ENCODE assay signal across 7 cellular contexts in the genomic region with DNA sequence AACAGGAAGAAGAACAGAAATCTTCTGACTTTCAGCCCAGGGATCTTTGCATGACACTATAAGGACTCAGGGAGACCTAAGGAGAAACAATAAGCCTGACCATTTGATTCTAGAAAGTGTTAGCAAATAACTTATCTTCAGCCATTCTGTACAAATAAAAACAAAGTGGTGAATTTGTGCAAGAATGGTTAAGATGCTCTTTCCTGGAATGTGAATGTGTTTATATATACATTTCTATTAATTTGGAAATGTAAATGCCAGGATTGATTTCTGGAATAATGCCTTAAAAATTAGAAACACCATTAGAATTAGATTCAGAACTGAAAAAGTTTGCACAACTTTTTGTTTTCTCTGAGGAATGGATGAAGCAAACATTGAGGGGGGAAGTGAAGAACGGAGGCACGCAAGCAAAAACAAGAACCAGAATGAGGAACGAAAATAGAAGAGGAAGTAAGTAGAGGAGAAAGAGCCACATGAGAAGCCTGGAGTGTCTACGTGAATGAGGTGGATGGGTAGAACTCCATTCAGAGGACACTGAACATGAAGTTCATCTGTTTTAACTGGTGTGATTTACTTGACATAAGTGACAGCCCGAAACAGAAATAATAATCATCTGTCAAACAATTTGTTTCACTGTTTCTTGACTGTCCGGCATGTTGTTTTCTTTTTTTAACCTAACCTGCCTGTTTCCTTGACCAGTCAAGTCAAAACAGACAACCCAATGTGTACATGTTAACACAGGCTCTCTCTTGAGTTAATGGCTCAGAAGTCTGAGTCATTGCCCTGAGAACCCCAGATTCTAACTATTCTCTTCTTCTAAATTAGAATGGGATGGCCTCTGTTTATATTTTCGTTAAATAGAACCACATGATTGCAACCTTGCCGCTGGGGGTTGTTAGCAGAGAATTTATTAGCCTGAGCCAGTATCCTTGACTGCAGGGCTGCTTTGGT.
DNase-seq lines count a peak whose midpoint lies in the region; ATAC-seq and TF ChIP-seq lines count a peak whose summit lies in the region.

No MANE protein-coding gene starts in this region.

- H3K4me3 Mint-ChIP-seq in T-helper 17 cell = no peak overlapping the region
- no peak overlapping the region for H3K4me3 Mint-ChIP-seq in activated CD8-positive, alpha-beta T cell treated with anti-CD3 and anti-CD28 coated beads, Interleukin-2, amount 10 ng/mL, durations not matched to agents 7 days and 5 days
- no peak overlapping the region for H3K4me3 Mint-ChIP-seq in WTC11

- no peaks in the 10 kb centered on the region for H3K36me3 Mint-ChIP-seq in T-helper 17 cell (ENCODE audit: low read depth)
- H3K36me3 Mint-ChIP-seq in activated CD8-positive, alpha-beta T cell treated with anti-CD3 and anti-CD28 coated beads, Interleukin-2, amount 10 ng/mL, durations not matched to agents 7 days and 5 days (ENCODE audit: low read depth) = no peaks in the 10 kb centered on the region
- H3K36me3 Mint-ChIP-seq in WTC11 = no peaks in the 10 kb centered on the region

- no peaks in the 10 kb centered on the region for H3K9me3 ChIP-seq in T-helper 17 cell (ENCODE audit: control insufficient read depth, low read length, poor library complexity, severe bottlenecking)

- ATAC-seq in GM19043 (IDR thresholded peaks at IDR 0.05; ENCODE audit: low read depth, unreplicated experiment) (peak; percentile 82), HG03025 (IDR thresholded peaks at IDR 0.05; ENCODE audit: low FRiP score, unreplicated experiment) (peak; percentile 70), T-helper 17 cell (peak; percentile 45), WTC11 (no peak)
- ATAC-seq in activated CD8-positive, alpha-beta T cell treated with anti-CD3 and anti-CD28 coated beads, Interleukin-2, amount 10 ng/mL, durations not matched to agents 7 days and 5 days = no peak

- H3K27ac Mint-ChIP-seq in T-helper 17 cell (no peak overlapping the region), WTC11 (no peak overlapping the region)
- no peak overlapping the region for H3K27ac Mint-ChIP-seq in activated CD8-positive, alpha-beta T cell treated with anti-CD3 and anti-CD28 coated beads, Interleukin-2, amount 10 ng/mL, durations not matched to agents 7 days and 5 days

- H3K9me3 Mint-ChIP-seq in activated CD8-positive, alpha-beta T cell treated with anti-CD3 and anti-CD28 coated beads, Interleukin-2, amount 10 ng/mL, durations not matched to agents 7 days and 5 days (ENCODE audit: insufficient read depth) = peaks cover 4% of the 10 kb centered on the region
- no peaks in the 10 kb centered on the region for H3K9me3 Mint-ChIP-seq in WTC11

- TF ChIP-seq CTCF in WTC11 (IDR thresholded peaks at IDR 0.05) = no peak

- no peak for DNase-seq in T-helper 17 cell
- DNase-seq in smooth muscle cell of the brain vasculature (ENCODE audit: low read depth, low spot score) = peak; percentile 6
- DNase-seq in activated CD8-positive, alpha-beta T cell treated with anti-CD3 and anti-CD28 coated beads, Interleukin-2, amount 10 ng/mL, durations not matched to agents 7 days and 5 days = no peak
- no peak for DNase-seq in activated gamma-delta T cell (lab: John Stamatoyannopoulos, UW)
- DNase-seq in WTC11 (ENCODE audit: low spot score) = no peak

- H3K27me3 Mint-ChIP-seq in T-helper 17 cell (no peaks in the 10 kb centered on the region), WTC11 (ENCODE audit: low read depth) (no peaks in the 10 kb centered on the region)
- no peaks in the 10 kb centered on the region for H3K27me3 Mint-ChIP-seq in activated CD8-positive, alpha-beta T cell treated with anti-CD3 and anti-CD28 coated beads, Interleukin-2, amount 10 ng/mL, durations not matched to agents 7 days and 5 days (ENCODE audit: low read depth)

- H3K4me1 Mint-ChIP-seq in T-helper 17 cell (peaks cover 2% of the 10 kb centered on the region), WTC11 (no peaks in the 10 kb centered on the region)
- no peaks in the 10 kb centered on the region for H3K4me1 Mint-ChIP-seq in activated CD8-positive, alpha-beta T cell treated with anti-CD3 and anti-CD28 coated beads, Interleukin-2, amount 10 ng/mL, durations not matched to agents 7 days and 5 days (ENCODE audit: low read depth)

- POLR2A ChIA-PET in activated CD8-positive, alpha-beta T cell treated with anti-CD3 and anti-CD28 coated beads, Interleukin-2, amount 10 ng/mL, durations not matched to agents 7 days and 5 days (lab: Charles Lee) = no interaction called here
- POLR2A ChIA-PET in WTC11 (lab: Charles Lee) = no interaction called here

- CTCF ChIA-PET in activated CD8-positive, alpha-beta T cell treated with anti-CD3 and anti-CD28 coated beads, Interleukin-2, amount 10 ng/mL, durations not matched to agents 7 days and 5 days (lab: Charles Lee) = no interaction called here
- CTCF ChIA-PET in WTC11 (lab: Charles Lee) = no interaction called here

TF ChIP-seq in WTC11, 78 proteins besides CTCF, POLR2A, EP300 and RAD21:
- TF ChIP-seq ZBTB21 (CRISPR knock-in tag; IDR thresholded peaks at IDR 0.05; ENCODE audit: borderline replicate concordance) = no peak
- no peak for TF ChIP-seq FOXP1 (CRISPR knock-in tag; IDR thresholded peaks at IDR 0.05; ENCODE audit: borderline replicate concordance)
- TF ChIP-seq HMGA2 (CRISPR knock-in tag; IDR thresholded peaks at IDR 0.05) = no peak
- TF ChIP-seq KAT7 (CRISPR knock-in tag; IDR thresholded peaks at IDR 0.05; ENCODE audit: borderline replicate concordance) = no peak
- no peak for TF ChIP-seq ETV6 (CRISPR knock-in tag; IDR thresholded peaks at IDR 0.05)
- no peak for TF ChIP-seq EMX1 (CRISPR knock-in tag; IDR thresholded peaks at IDR 0.05)
- no peak for TF ChIP-seq TP53 (CRISPR knock-in tag; IDR thresholded peaks at IDR 0.05)
- no peak for TF ChIP-seq NR1H2 (CRISPR knock-in tag; IDR thresholded peaks at IDR 0.05)
- TF ChIP-seq CDX4 (CRISPR knock-in tag; IDR thresholded peaks at IDR 0.05; ENCODE audit: borderline replicate concordance) = no peak
- TF ChIP-seq, protein P1, sequence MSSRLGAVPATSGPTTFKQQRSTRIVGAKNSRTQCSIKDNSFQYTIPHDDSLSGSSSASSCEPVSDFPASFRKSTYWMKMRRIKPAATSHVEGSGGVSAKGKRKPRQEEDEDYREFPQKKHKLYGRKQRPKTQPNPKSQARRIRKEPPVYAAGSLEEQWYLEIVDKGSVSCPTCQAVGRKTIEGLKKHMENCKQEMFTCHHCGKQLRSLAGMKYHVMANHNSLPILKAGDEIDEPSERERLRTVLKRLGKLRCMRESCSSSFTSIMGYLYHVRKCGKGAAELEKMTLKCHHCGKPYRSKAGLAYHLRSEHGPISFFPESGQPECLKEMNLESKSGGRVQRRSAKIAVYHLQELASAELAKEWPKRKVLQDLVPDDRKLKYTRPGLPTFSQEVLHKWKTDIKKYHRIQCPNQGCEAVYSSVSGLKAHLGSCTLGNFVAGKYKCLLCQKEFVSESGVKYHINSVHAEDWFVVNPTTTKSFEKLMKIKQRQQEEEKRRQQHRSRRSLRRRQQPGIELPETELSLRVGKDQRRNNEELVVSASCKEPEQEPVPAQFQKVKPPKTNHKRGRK (CRISPR knock-in tag; IDR thresholded peaks at IDR 0.05; ENCODE audit: borderline replicate concordance) = no peak
TF ChIP-seq in WTC11: peak in this region for 0.

Comparison
In these comparisons a context has a peak if more than half of its experiments do, and no peak if none do; other contexts are left out.
1. ATAC-seq: peak in GM19043 (single experiment), HG03025 (single experiment) and T-helper 17 cell (single experiment); none in activated CD8-positive, alpha-beta T cell treated with anti-CD3 and anti-CD28 coated beads, Interleukin-2, amount 10 ng/mL, durations not matched to agents 7 days and 5 days (single experiment) and WTC11 (single experiment).